1 cellular context compared by ENCODE assay signal in the genomic region with DNA sequence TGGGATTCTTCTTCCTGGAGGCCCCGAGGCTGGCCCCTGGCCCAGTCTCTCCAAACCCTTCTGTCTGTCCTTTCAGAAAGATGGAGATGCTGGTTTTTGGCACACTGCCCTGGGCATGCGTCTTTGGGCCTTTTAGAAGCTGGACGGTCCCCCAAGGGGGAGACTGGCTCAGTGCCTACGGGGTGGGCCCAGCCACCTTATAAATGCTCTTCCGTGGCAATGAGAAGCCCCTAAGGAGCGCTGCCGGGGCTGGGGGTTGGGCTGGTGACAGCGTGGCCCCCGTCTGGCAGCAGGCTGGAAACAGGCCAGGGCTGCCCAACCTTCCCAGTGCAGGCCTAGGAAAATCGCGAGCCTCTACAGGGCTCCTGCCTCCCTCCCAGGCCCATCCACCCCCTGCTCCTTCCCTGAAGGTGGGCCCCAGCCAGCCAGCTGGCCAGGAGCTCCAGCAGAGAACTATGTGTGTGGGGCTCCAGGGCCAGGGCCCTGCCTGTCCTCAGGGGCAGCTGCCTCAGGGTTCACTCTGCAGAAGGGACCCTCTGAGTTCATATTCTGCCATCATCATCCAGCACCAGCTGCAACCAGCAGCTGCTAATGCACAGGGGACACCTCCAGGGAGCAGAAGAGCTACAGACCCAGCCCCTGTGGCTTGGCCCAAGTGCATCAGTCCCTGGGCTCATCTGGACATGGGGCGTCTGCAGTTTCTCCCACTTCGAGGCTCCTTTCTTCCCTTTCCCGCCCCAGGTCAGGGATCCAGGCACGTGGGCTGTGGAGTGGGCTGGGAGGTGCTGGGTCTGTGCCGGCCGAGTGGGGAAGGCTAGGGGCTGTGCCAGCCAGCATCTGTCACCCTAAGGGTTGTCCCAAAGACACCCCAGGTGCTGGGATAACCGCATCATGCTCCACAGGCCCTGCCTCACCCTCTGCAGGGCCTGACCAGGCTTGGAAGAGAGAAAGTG.
TF ChIP-seq lines count a peak whose summit lies in the region.

No MANE protein-coding gene starts in this region.

TF ChIP-seq in SK-N-SH, 30 proteins besides CTCF, POLR2A, EP300 and RAD21 (continued from another document):
- TF ChIP-seq, protein P1, sequence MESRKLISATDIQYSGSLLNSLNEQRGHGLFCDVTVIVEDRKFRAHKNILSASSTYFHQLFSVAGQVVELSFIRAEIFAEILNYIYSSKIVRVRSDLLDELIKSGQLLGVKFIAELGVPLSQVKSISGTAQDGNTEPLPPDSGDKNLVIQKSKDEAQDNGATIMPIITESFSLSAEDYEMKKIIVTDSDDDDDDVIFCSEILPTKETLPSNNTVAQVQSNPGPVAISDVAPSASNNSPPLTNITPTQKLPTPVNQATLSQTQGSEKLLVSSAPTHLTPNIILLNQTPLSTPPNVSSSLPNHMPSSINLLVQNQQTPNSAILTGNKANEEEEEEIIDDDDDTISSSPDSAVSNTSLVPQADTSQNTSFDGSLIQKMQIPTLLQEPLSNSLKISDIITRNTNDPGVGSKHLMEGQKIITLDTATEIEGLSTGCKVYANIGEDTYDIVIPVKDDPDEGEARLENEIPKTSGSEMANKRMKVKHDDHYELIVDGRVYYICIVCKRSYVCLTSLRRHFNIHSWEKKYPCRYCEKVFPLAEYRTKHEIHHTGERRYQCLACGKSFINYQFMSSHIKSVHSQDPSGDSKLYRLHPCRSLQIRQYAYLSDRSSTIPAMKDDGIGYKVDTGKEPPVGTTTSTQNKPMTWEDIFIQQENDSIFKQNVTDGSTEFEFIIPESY (IDR thresholded peaks at IDR 0.05; ENCODE audit: borderline replicate concordance, low read depth): no peak
- TF ChIP-seq MEF2A (IDR thresholded peaks at IDR 0.05; ENCODE audit: borderline replicate concordance, low read depth): no peak
- TF ChIP-seq, protein P2, sequence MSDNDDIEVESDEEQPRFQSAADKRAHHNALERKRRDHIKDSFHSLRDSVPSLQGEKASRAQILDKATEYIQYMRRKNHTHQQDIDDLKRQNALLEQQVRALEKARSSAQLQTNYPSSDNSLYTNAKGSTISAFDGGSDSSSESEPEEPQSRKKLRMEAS (IDR thresholded peaks at IDR 0.05; ENCODE audit: low read depth): no peak
- TF ChIP-seq NRF1 (IDR thresholded peaks at IDR 0.05; ENCODE audit: low read depth, low read length): no peak
